Comparison of ENCODE assay signal across 19 cellular contexts in the genomic region with DNA sequence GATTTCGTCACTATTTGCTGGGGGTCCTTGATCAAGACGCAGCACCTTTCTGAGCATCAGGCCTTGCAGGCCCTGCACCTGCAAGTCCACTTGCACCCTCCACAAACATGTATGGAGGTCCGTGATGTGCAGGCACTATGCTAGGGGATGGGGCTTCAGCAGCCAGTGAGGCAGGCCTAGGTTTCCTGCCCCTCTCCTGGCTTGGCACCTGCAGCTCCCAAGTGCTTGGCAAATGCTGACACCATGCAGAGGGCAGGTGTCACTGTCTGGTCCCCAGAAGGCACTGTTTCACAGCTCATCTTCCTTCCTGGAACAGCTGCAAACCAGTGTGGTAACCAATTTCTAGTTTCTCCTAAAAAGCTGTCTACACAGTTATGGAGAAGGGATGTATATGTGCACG. TPM values are rescaled to one million over a fixed set of nuclear protein-coding genes. Genes with fewer than 3 reads are reported as not detected.
DNase-seq lines count a peak whose midpoint lies in the region; ATAC-seq and TF ChIP-seq lines count a peak whose summit lies in the region.
"Had no signal": no experiment of that assay in that cellular context is flagged by ENCODE, and none has a peak within 500 bp of the region (broad histone marks: within the 10 kb centered on the region; RNA-seq: fewer than 3 reads in every experiment).

No MANE protein-coding gene starts in this region.

- peaks cover 71% of the 10 kb centered on the region for H3K36me3 Mint-ChIP-seq in T-helper 1 cell treated with Interleukin-12 subunit alpha and Interleukin-12 subunit beta and Interleukin-4 antibody, amounts not matched to agents 30 μg/mL and 1 μg/mL, for 36 hours (ENCODE audit: low read depth)

- TF ChIP-seq CTCF in heart left ventricle (IDR thresholded peaks at IDR 0.05) (no peak), gastroesophageal sphincter (IDR thresholded peaks at IDR 0.05) (no peak), tibial artery (IDR thresholded peaks at IDR 0.05) (no peak), omental fat pad (IDR thresholded peaks at IDR 0.05) (no peak)

- no peak overlapping the region for H3K4me3 ChIP-seq in heart left ventricle
- no peak overlapping the region for H3K4me3 ChIP-seq in gastroesophageal sphincter
- no peak overlapping the region for H3K4me3 ChIP-seq in tibial artery
- H3K4me3 ChIP-seq: body of pancreas, hepatocyte, SJCRH30, uterus had no signal

- H3K36me3 ChIP-seq in heart left ventricle (no peaks in the 10 kb centered on the region), gastroesophageal sphincter (no peaks in the 10 kb centered on the region), tibial artery (no peaks in the 10 kb centered on the region)
- H3K36me3 ChIP-seq: uterus had no signal

- ATAC-seq in heart left ventricle (no peak), left ventricle myocardium superior (no peak), gastroesophageal sphincter (no peak), omental fat pad (ENCODE audit: low FRiP score) (no peak), GM19351 (IDR thresholded peaks at IDR 0.05; ENCODE audit: unreplicated experiment) (no peak)

- DNase-seq in heart left ventricle (no peak), left ventricle myocardium superior (no peak), tibial artery (no peak), GM19238 (ENCODE audit: insufficient read length, low spot score) (no peak), omental fat pad (ENCODE audit: low spot score) (no peak)
- DNase-seq: activated CD8-positive, alpha-beta memory T cell treated with anti-CD3 and anti-CD28 coated beads for 24 hours; activated naive CD4-positive, alpha-beta T cell; KG1; kidney glomerular epithelial cell; NCI-H1417; SJCRH30 had no signal

- no peaks in the 10 kb centered on the region for H3K9me3 ChIP-seq in heart left ventricle
- H3K9me3 ChIP-seq in gastroesophageal sphincter = no peaks in the 10 kb centered on the region
- H3K9me3 ChIP-seq in tibial artery = no peaks in the 10 kb centered on the region
- H3K9me3 ChIP-seq: body of pancreas, SJCRH30, uterus had no signal

- TF ChIP-seq EP300 in gastroesophageal sphincter (IDR thresholded peaks at IDR 0.05) = no peak

- H3K4me1 ChIP-seq in heart left ventricle (peaks cover 0 to 98% (median 79%) of the 10 kb centered on the region in 12 donors), gastroesophageal sphincter (peaks cover 39 to 100% (median 42%) of the 10 kb centered on the region in 3 donors), tibial artery (peaks cover 0 to 98% (median 64%) of the 10 kb centered on the region in 4 donors)
- H3K4me1 ChIP-seq: body of pancreas, SJCRH30 had no signal

- H3K9me3 Mint-ChIP-seq in T-helper 1 cell treated with Interleukin-12 subunit alpha and Interleukin-12 subunit beta and Interleukin-4 antibody, amounts not matched to agents 30 μg/mL and 1 μg/mL, for 36 hours = no peaks in the 10 kb centered on the region
- H3K9me3 Mint-ChIP-seq: stimulated activated naive CD8-positive, alpha-beta T cell treated with anti-CD3 and anti-CD28 coated beads, Interleukin-15, Interleukin-2, amounts not matched to agents 100 ng/mL and 50 ng/mL, for 24 hours had no signal

- H3K27ac Mint-ChIP-seq in T-helper 1 cell treated with Interleukin-12 subunit alpha and Interleukin-12 subunit beta and Interleukin-4 antibody, amounts not matched to agents 30 μg/mL and 1 μg/mL, for 36 hours = peak overlapping the region; percentile 97
- H3K27ac Mint-ChIP-seq: dendritic cell treated with granulocyte-macrophage colony-stimulating factor and Interleukin-4, amounts not matched to agents 40 ng/mL and 50 ng/mL, for 4 days had no signal

- H3K4me3 Mint-ChIP-seq in T-helper 1 cell treated with Interleukin-12 subunit alpha and Interleukin-12 subunit beta and Interleukin-4 antibody, amounts not matched to agents 30 μg/mL and 1 μg/mL, for 36 hours = peak overlapping the region; percentile 68
- H3K4me3 Mint-ChIP-seq: dendritic cell treated with granulocyte-macrophage colony-stimulating factor and Interleukin-4, amounts not matched to agents 40 ng/mL and 50 ng/mL, for 4 days had no signal

- H3K27ac ChIP-seq in heart left ventricle = peak overlapping the region in 8 of 12 donors; percentile 8 to 83 (median 72)
- H3K27ac ChIP-seq in gastroesophageal sphincter = peak overlapping the region in 3 of 4 donors; percentile 75 to 85 (median 84)
- H3K27ac ChIP-seq in tibial artery = peak overlapping the region; percentile 12 to 62
- H3K27ac ChIP-seq: body of pancreas, hepatocyte, SJCRH30 had no signal

- H3K27me3 Mint-ChIP-seq in T-helper 1 cell treated with Interleukin-12 subunit alpha and Interleukin-12 subunit beta and Interleukin-4 antibody, amounts not matched to agents 30 μg/mL and 1 μg/mL, for 36 hours (ENCODE audit: low read depth) = no peaks in the 10 kb centered on the region
- H3K27me3 Mint-ChIP-seq: stimulated activated naive CD8-positive, alpha-beta T cell treated with anti-CD3 and anti-CD28 coated beads, Interleukin-15, Interleukin-2, amounts not matched to agents 100 ng/mL and 50 ng/mL, for 24 hours had no signal

- WGBS in heart left ventricle, 4 donors = 90 to 98% (median 94%) methylated on average over 4 of the region's 4 CpGs
- WGBS in gastroesophageal sphincter (ENCODE audit: low coverage in 1 of 2), 2 donors = 66 to 93% methylated on average over 2 to 3 of the region's 4 CpGs

- peaks cover 90% of the 10 kb centered on the region for H3K4me1 Mint-ChIP-seq in T-helper 1 cell treated with Interleukin-12 subunit alpha and Interleukin-12 subunit beta and Interleukin-4 antibody, amounts not matched to agents 30 μg/mL and 1 μg/mL, for 36 hours (ENCODE audit: low read depth)

- intact Hi-C loops in heart left ventricle (cut with DNase I) (no loop called here), left ventricle myocardium superior (cut with micrococcal nuclease) (no loop called here), tibial artery (cut with DNase I; ENCODE audit: low total_unique reads) (no loop called here)

- no peaks in the 10 kb centered on the region for H3K27me3 ChIP-seq in heart left ventricle
- H3K27me3 ChIP-seq in gastroesophageal sphincter = no peaks in the 10 kb centered on the region
- no peaks in the 10 kb centered on the region for H3K27me3 ChIP-seq in tibial artery
- H3K27me3 ChIP-seq: body of pancreas, hepatocyte, SJCRH30, uterus had no signal

- TF ChIP-seq POLR2A in heart left ventricle (IDR thresholded peaks at IDR 0.05) (no peak), gastroesophageal sphincter (IDR thresholded peaks at IDR 0.05) (no peak)

RNA-seq across cellular contexts. Expression of a gene that starts 29.7 kb away (rescaled TPM):
- 10 to 100 TPM in 7 of 9 donors, 1 to 10 TPM in 2; 6.5 to 47.6 (median 19.0) TPM for total RNA-seq in heart left ventricle
- 10 to 100 TPM in 1 of 2 donors, 1 to 10 TPM in 1; 7.5 to 29.2 TPM for polyA plus RNA-seq in heart left ventricle
- total RNA-seq in left ventricle myocardium superior = 9.3 TPM
- 10 to 100 TPM; 19.3 to 38.5 (median 31.2) TPM for total RNA-seq in gastroesophageal sphincter
- 10 to 100 TPM in 2 of 4 donors, 1 to 10 TPM in 2; 2.1 to 18.0 (median 9.1) TPM for total RNA-seq in omental fat pad
